Comparison of ENCODE assay signal across 9 cellular contexts in the genomic region with DNA sequence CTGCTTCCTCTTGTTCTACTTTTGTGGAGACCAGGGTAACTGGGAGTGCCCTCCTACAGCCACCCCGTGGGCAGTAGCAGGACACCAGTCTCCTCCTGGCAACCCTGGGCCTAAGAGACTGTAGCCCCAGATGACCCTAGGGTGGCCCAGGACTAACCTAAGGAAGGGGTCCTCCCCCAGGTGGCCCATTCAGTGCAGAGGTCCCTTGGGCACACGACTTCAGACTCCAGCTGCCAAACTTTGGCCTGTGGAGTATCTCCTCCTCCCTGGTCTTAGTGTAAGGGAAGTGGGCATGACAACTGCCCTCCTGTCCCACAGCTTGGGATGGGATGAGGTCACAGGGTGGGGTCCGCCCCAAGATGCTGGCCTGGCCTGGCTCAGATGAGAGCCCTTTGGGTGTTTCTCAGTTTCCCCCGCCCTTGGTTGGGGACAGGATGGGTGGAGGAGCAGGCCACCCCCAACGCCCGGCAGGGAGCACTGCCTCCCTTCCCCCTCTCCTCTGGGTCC. TPM values are rescaled to one million over a fixed set of nuclear protein-coding genes. Genes with fewer than 3 reads are reported as not detected.
A peak's percentile ranks its signal among the peaks of the same experiment; 100 is the strongest.
DNase-seq lines count a peak whose midpoint lies in the region; ATAC-seq and TF ChIP-seq lines count a peak whose summit lies in the region.
"Had no signal": no experiment of that assay in that cellular context is flagged by ENCODE, and none has a peak within 500 bp of the region (broad histone marks: within the 10 kb centered on the region; RNA-seq: fewer than 3 reads in every experiment).

No MANE protein-coding gene starts in this region.

- H3K9ac ChIP-seq in skeletal muscle tissue (ENCODE audit: low read depth in 1 of 3, low read length in 3 of 3) (peak overlapping the region; percentile 34 to 65 (median 50)), endodermal cell (ENCODE audit: extremely low read depth, low read length, poor library complexity, severe bottlenecking) (no peak overlapping the region)

- H3K27ac ChIP-seq in RWPE1 (peak overlapping the region; percentile 63), esophagus muscularis mucosa (replicated peaks in 1 of 4) (peak overlapping the region; percentile 56 to 72 (median 60)), skeletal muscle tissue (ENCODE audit: low read depth, low read length) (peak overlapping the region; percentile 61), endodermal cell (ENCODE audit: low read depth, low read length) (no peak overlapping the region)

- no peak for DNase-seq in RWPE1 (ENCODE audit: low spot score)
- no peak for DNase-seq in esophagus muscularis mucosa (ENCODE audit: extremely low spot score)
- no peak for DNase-seq in endodermal cell
- DNase-seq in OCI-M1 (lab: John Stamatoyannopoulos, UW), result no peak
- DNase-seq: HCEC 1CT had no signal

- POLR2A ChIA-PET in RWPE1 (lab: Yijun Ruan, JAX; ENCODE audit: low non-redundant PET), result no interaction called here

- H3K4me3 ChIP-seq in GM12875 (ENCODE audit: low read depth, low read length) (peak overlapping the region; percentile 98), esophagus muscularis mucosa (no peak overlapping the region), skeletal muscle tissue (ENCODE audit: low read length in 3 of 3) (peak overlapping the region; percentile 17 to 43 (median 29)), endodermal cell (ENCODE audit: low read length) (no peak overlapping the region)

- no peak for TF ChIP-seq EP300 in esophagus muscularis mucosa (IDR thresholded peaks at IDR 0.05)

- H3K36me3 ChIP-seq in esophagus muscularis mucosa (no peaks in the 10 kb centered on the region), skeletal muscle tissue (ENCODE audit: control insufficient read depth in 3 of 3, insufficient read depth in 3 of 3, low read length in 3 of 3) (peaks cover 0 to 2% (median 0%) of the 10 kb centered on the region in 3 donors), endodermal cell (ENCODE audit: control insufficient read depth, insufficient read depth, low read length) (peaks cover 19% of the 10 kb centered on the region)

- H3K9me3 Mint-ChIP-seq in endodermal cell, result no peaks in the 10 kb centered on the region

- TF ChIP-seq POLR2A in esophagus muscularis mucosa (IDR thresholded peaks at IDR 0.05; ENCODE audit: low read depth), result no peak

- no peaks in the 10 kb centered on the region for H3K27me3 Mint-ChIP-seq in endodermal cell (ENCODE audit: insufficient read depth)

- peaks cover 9% of the 10 kb centered on the region for H3K36me3 Mint-ChIP-seq in endodermal cell (ENCODE audit: low read depth)

- CTCF ChIA-PET in RWPE1 (lab: Yijun Ruan, JAX), result interaction anchor here (0.8 to 1.1 kb wide), 2 partner anchors 14 to 18 kb away, joined by 3 to 4 read pairs; no protein-coding TSS in a partner anchor

- intact Hi-C loops in esophagus muscularis mucosa (cut with DNase I), result no loop called here

- no peak for TF ChIP-seq CTCF in GM12875 (IDR thresholded peaks at IDR 0.05; ENCODE audit: borderline replicate concordance, insufficient read depth, low read depth, low read length)
- no peak for TF ChIP-seq CTCF in RWPE1 (conservative IDR thresholded peaks at IDR 0.05; ENCODE audit: low read depth)
- TF ChIP-seq CTCF in esophagus muscularis mucosa (IDR thresholded peaks at IDR 0.05), result no peak
- TF ChIP-seq CTCF in endodermal cell (conservative IDR thresholded peaks at IDR 0.05), result no peak

- WGBS in esophagus muscularis mucosa, result 58% methylated on average over 5 of the region's 6 CpGs
- 73 to 92% methylated on average over 3 to 6 of the region's 6 CpGs for WGBS in endodermal cell (ENCODE audit: insufficient coverage in 1 of 2, insufficient read length in 1 of 2), 2 experiments

- no peaks in the 10 kb centered on the region for H3K27me3 ChIP-seq in esophagus muscularis mucosa
- H3K27me3 ChIP-seq in skeletal muscle tissue (ENCODE audit: control insufficient read depth in 3 of 3, insufficient read depth in 3 of 3, low read length in 3 of 3), result no peaks in the 10 kb centered on the region
- no peaks in the 10 kb centered on the region for H3K27me3 ChIP-seq in endodermal cell (ENCODE audit: control insufficient read depth, insufficient read depth, low read length, poor library complexity, severe bottlenecking)

- no peak overlapping the region for H3K4me3 Mint-ChIP-seq in endodermal cell

- no peaks in the 10 kb centered on the region for H3K9me3 ChIP-seq in esophagus muscularis mucosa
- no peaks in the 10 kb centered on the region for H3K9me3 ChIP-seq in skeletal muscle tissue (ENCODE audit: control insufficient read depth in 3 of 3, low read length in 3 of 3)
- H3K9me3 ChIP-seq in endodermal cell (ENCODE audit: control insufficient read depth, low read length), result no peaks in the 10 kb centered on the region

- no peak overlapping the region for H3K27ac Mint-ChIP-seq in endodermal cell

- H3K4me1 Mint-ChIP-seq in endodermal cell, result peaks cover 27% of the 10 kb centered on the region

- H3K4me1 ChIP-seq in esophagus muscularis mucosa (peaks cover 85 to 93% (median 88%) of the 10 kb centered on the region in 4 donors), skeletal muscle tissue (ENCODE audit: control insufficient read depth in 3 of 3, insufficient read depth in 3 of 3, low read length in 3 of 3) (peaks cover 86 to 89% (median 88%) of the 10 kb centered on the region in 3 donors), endodermal cell (ENCODE audit: control insufficient read depth, insufficient read depth, low read length) (peaks cover 6% of the 10 kb centered on the region)

- ATAC-seq in HG02623 (IDR thresholded peaks at IDR 0.05; ENCODE audit: unreplicated experiment) (no peak), GM18909 (IDR thresholded peaks at IDR 0.05; ENCODE audit: poor library complexity, unreplicated experiment) (no peak)

RNA-seq across cellular contexts. Expression of gene CSK, which starts 4.8 kb away (rescaled TPM):
- total RNA-seq in esophagus muscularis mucosa (10 to 100 TPM; 14.0 to 28.7 (median 21.9) TPM), skeletal muscle tissue (13.6 TPM), endodermal cell (10 to 100 TPM; 64.3 to 68.5 TPM)
- polyA plus RNA-seq in endodermal cell (2013, experiment 1 of 2), result 47.2 TPM
- 45.1 TPM for polyA plus RNA-seq in endodermal cell (2013, experiment 2 of 2)

RNA-seq across cellular contexts. Expression of gene LMAN1L, which starts 25.9 kb away (rescaled TPM):
- total RNA-seq in esophagus muscularis mucosa, result under 1 TPM in 1 of 4 donors, not detected in 3; 0.66 TPM
- not detected for total RNA-seq in skeletal muscle tissue
- total RNA-seq in endodermal cell, result not detected
- not detected for polyA plus RNA-seq in endodermal cell (2013, experiment 1 of 2)
- not detected for polyA plus RNA-seq in endodermal cell (2013, experiment 2 of 2)

RNA-seq across cellular contexts. Expression of gene CYP1A2, which starts 38.1 kb away (rescaled TPM):
- total RNA-seq in esophagus muscularis mucosa (not detected), skeletal muscle tissue (not detected), endodermal cell (not detected)
- not detected for polyA plus RNA-seq in endodermal cell (2013, experiment 1 of 2)
- not detected for polyA plus RNA-seq in endodermal cell (2013, experiment 2 of 2)

RNA-seq across cellular contexts. Expression of gene CPLX3, which starts 39.7 kb away (rescaled TPM):
- total RNA-seq in esophagus muscularis mucosa, result under 1 TPM in 1 of 4 donors, not detected in 3; 0.33 TPM
- not detected for total RNA-seq in skeletal muscle tissue
- not detected for total RNA-seq in endodermal cell
- 0.25 TPM for polyA plus RNA-seq in endodermal cell (2013, experiment 1 of 2)
- 0.17 TPM for polyA plus RNA-seq in endodermal cell (2013, experiment 2 of 2)

RNA-seq across cellular contexts. Expression of gene ULK3, which starts 56.2 kb away (rescaled TPM):
- 10 to 100 TPM; 24.5 to 49.2 (median 35.4) TPM for total RNA-seq in esophagus muscularis mucosa
- total RNA-seq in skeletal muscle tissue, result 18.3 TPM
- 10 to 100 TPM; 33.9 to 36.2 TPM for total RNA-seq in endodermal cell
- polyA plus RNA-seq in endodermal cell (2013, experiment 1 of 2), result 49.9 TPM
- 32.5 TPM for polyA plus RNA-seq in endodermal cell (2013, experiment 2 of 2)

Comparison
In these comparisons a context has a peak if more than half of its experiments do, and no peak if none do; other contexts are left out.
1. H3K4me3 ChIP-seq: peak in GM12875 (single experiment) and skeletal muscle tissue (3 of 3); none in esophagus muscularis mucosa (0 of 4) and endodermal cell (single experiment).